Comparison of ENCODE assay signal across 28 cellular contexts in the genomic region with DNA sequence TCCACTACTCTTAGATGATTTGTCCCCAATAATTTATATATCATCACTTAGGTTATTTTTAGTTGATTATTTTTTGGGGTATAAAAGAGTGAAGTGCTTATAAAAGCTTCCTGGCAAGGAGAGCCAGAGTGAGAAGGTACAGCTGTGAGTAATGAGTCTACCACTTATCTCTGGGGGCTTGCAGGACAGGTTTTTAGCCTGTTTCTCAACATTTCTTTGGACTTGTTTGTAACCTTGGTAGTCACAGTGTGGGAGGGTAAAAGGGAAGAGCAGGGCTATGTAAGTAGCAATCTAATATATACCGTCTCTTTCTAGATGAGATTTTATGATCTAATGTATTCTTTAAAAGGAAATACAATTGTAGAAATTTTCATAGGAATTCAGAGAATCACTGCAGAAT.
DNase-seq lines count a peak whose midpoint lies in the region; ATAC-seq and TF ChIP-seq lines count a peak whose summit lies in the region.
"Had no signal": no experiment of that assay in that cellular context is flagged by ENCODE, and none has a peak within 500 bp of the region (broad histone marks: within the 10 kb centered on the region; RNA-seq: fewer than 3 reads in every experiment).

No MANE protein-coding gene starts in this region.

- ATAC-seq in Right ventricle myocardium superior (ENCODE audit: poor library complexity), result peak; percentile 41
- ATAC-seq: activated CD8-positive, alpha-beta memory T cell treated with anti-CD3 and anti-CD28 coated beads, Interleukin-2, amount 10 ng/mL, durations not matched to agents 7 days and 5 days; activated T-cell treated with anti-CD3 and anti-CD28 coated beads, Interleukin-2, amount 50 U/mL, for 4 hours; naive thymus-derived CD8-positive, alpha-beta T cell had no signal

- DNase-seq in Right ventricle myocardium superior (no peak), cardiac septum (ENCODE audit: low spot score) (no peak), RWPE1 (ENCODE audit: low spot score) (peak; percentile 11), kidney epithelial cell (ENCODE audit: low read depth) (peak; percentile 16), ureter (ENCODE audit: low spot score) (peak; percentile 44), H7 (no peak), T-helper 1 cell (no peak), NCI-H774 (lab: John Stamatoyannopoulos, UW) (no peak)
- DNase-seq: activated B cell treated with CpG ODN at 0.5 μM for 24 hours; activated CD4-positive, alpha-beta T cell treated with anti-CD3 and anti-CD28 coated beads, Interleukin-2, amount 50 U/mL, for 4 hours; activated CD8-positive, alpha-beta memory T cell treated with anti-CD3 and anti-CD28 coated beads, Interleukin-2, amount 10 ng/mL, durations not matched to agents 7 days and 5 days; activated gamma-delta T cell treated with Interleukin-2 at 50 U/mL for 16 hours; activated T-cell treated with anti-CD3 and anti-CD28 coated beads, Interleukin-2, amount 50 U/mL, for 4 hours; caudate nucleus; effector CD8-positive, alpha-beta T cell; glutamatergic neuron; HCEC 1CT; lower lobe of right lung; naive thymus-derived CD8-positive, alpha-beta T cell; NCI-H1417 treated with DMSO at 0.1 percent for 48 hours; NCI-H2081; NCI-H446; stimulated activated CD4-positive, alpha-beta T cell treated with anti-CD3 and anti-CD28 coated beads, Interleukin-4, amount 100 ng/mL, for 4 hours had no signal

- no peak for TF ChIP-seq CTCF in RWPE1 (conservative IDR thresholded peaks at IDR 0.05; ENCODE audit: low read depth)
- no peak for TF ChIP-seq CTCF in kidney epithelial cell (IDR thresholded peaks at IDR 0.05; ENCODE audit: insufficient read depth, low read length, poor library complexity, severe bottlenecking)

- POLR2A ChIA-PET in RWPE1 (lab: Yijun Ruan, JAX; ENCODE audit: low non-redundant PET), result no interaction called here

- intact Hi-C loops in Right ventricle myocardium superior (cut with DNase I), result no loop called here
- intact Hi-C loops in cardiac septum (cut with DNase I), result no loop called here

- CTCF ChIA-PET in RWPE1 (lab: Yijun Ruan, JAX), result no interaction called here

- H3K27me3 ChIP-seq in kidney epithelial cell (ENCODE audit: control insufficient read depth, insufficient read depth, low read length) (no peaks in the 10 kb centered on the region), H7 (ENCODE audit: control insufficient read depth, insufficient read depth, low read length) (no peaks in the 10 kb centered on the region)
- H3K27me3 ChIP-seq: ascending aorta had no signal

- no peak overlapping the region for H3K27ac ChIP-seq in RWPE1
- H3K27ac ChIP-seq: ascending aorta, coronary artery, epithelial cell of prostate, HL-60, lower lobe of right lung, prostate gland had no signal

- H3K4me3 ChIP-seq in kidney epithelial cell (ENCODE audit: low read depth, low read length), result no peak overlapping the region
- H3K4me3 ChIP-seq in H7 (ENCODE audit: insufficient read depth, low read depth, low read length), result no peak overlapping the region
- H3K4me3 ChIP-seq: ascending aorta, coronary artery, lower lobe of right lung, prostate gland had no signal

- H3K36me3 ChIP-seq in kidney epithelial cell (ENCODE audit: control insufficient read depth, insufficient read depth, low read length) (no peaks in the 10 kb centered on the region), H7 (replicated peaks; ENCODE audit: control insufficient read depth, insufficient read depth, low read length) (no peaks in the 10 kb centered on the region)
- H3K36me3 ChIP-seq: ascending aorta, lower lobe of right lung, prostate gland had no signal

Comparison
In these comparisons a context has a peak if more than half of its experiments do, and no peak if none do; other contexts are left out.
1. DNase-seq: peak in RWPE1 (single experiment), kidney epithelial cell (single experiment) and ureter (single experiment); none in Right ventricle myocardium superior (single experiment), cardiac septum (single experiment), H7 (single experiment), T-helper 1 cell (0 of 5) and NCI-H774 (single experiment).